In genomic region chr9:111276723-111277122, GRCh38 we compare ENCODE assay signal across 20 cellular contexts. TPM values are rescaled to one million over a fixed set of nuclear protein-coding genes. Genes with fewer than 3 reads are reported as not detected.
"Had no signal": no experiment of that assay in that cellular context is flagged by ENCODE, and none has a peak within 500 bp of the region (broad histone marks: within the 10 kb centered on the region; RNA-seq: fewer than 3 reads in every experiment).

No MANE protein-coding gene starts in this region.

- H3K36me3 ChIP-seq: brain microvascular endothelial cell, tibial artery, uterus had no signal

- H3K36me3 Mint-ChIP-seq: activated naive CD8-positive, alpha-beta T cell treated with anti-CD3 and anti-CD28 coated beads, Interleukin-2, amount 10 ng/mL, durations not matched to agents 7 days and 5 days; immature natural killer cell had no signal

- H3K4me3 ChIP-seq: tibial artery, uterus had no signal

- H3K4me3 Mint-ChIP-seq: activated naive CD8-positive, alpha-beta T cell treated with anti-CD3 and anti-CD28 coated beads, Interleukin-2, amount 10 ng/mL, durations not matched to agents 7 days and 5 days; central memory CD8-positive, alpha-beta T cell; effector memory CD8-positive, alpha-beta T cell; immature natural killer cell; nephron had no signal

- H3K9me3 ChIP-seq: tibial artery, uterus had no signal

- H3K27me3 ChIP-seq: brain microvascular endothelial cell, tibial artery, uterus had no signal

- H3K27ac Mint-ChIP-seq: activated naive CD8-positive, alpha-beta T cell treated with anti-CD3 and anti-CD28 coated beads, Interleukin-2, amount 10 ng/mL, durations not matched to agents 7 days and 5 days; effector memory CD8-positive, alpha-beta T cell; immature natural killer cell; nephron; progenitor cell of endocrine pancreas had no signal

- H3K9me3 Mint-ChIP-seq: activated naive CD8-positive, alpha-beta T cell treated with anti-CD3 and anti-CD28 coated beads, Interleukin-2, amount 10 ng/mL, durations not matched to agents 7 days and 5 days; central memory CD8-positive, alpha-beta T cell; effector memory CD8-positive, alpha-beta T cell; immature natural killer cell; nephron had no signal

- H3K4me1 Mint-ChIP-seq: activated naive CD8-positive, alpha-beta T cell treated with anti-CD3 and anti-CD28 coated beads, Interleukin-2, amount 10 ng/mL, durations not matched to agents 7 days and 5 days; central memory CD8-positive, alpha-beta T cell; immature natural killer cell; nephron had no signal

- H3K27ac ChIP-seq: brain microvascular endothelial cell, tibial artery, uterus had no signal

- H3K4me1 ChIP-seq: tibial artery, uterus had no signal

- DNase-seq: activated naive CD4-positive, alpha-beta T cell; activated naive CD8-positive, alpha-beta T cell treated with anti-CD3 and anti-CD28 coated beads, Interleukin-2, amount 10 ng/mL, durations not matched to agents 7 days and 5 days; activated T-cell treated with anti-CD3 and anti-CD28 coated beads for 4 hours; brain microvascular endothelial cell; cortex of kidney; effector memory CD8-positive, alpha-beta T cell; foreskin melanocyte; head of caudate nucleus; immature natural killer cell; mesendoderm; right cardiac atrium; small intestine; T-helper 2 cell; tibial artery; uterus had no signal

- H3K27me3 Mint-ChIP-seq: progenitor cell of endocrine pancreas had no signal

RNA-seq across cellular contexts. Expression of gene OR2K2, which starts 53.3 kb away (rescaled TPM):
- total RNA-seq: activated naive CD8-positive, alpha-beta T cell treated with anti-CD3 and anti-CD28 coated beads, Interleukin-2, amount 10 ng/mL, durations not matched to agents 7 days and 5 days; liver; omental fat pad; progenitor cell of endocrine pancreas; right cardiac atrium; uterus had no signal
- polyA plus RNA-seq: immature natural killer cell, liver, right cardiac atrium, small intestine had no signal
